ENCODE assay signal across 11 cellular contexts in genomic region chr6:37868447-37868825, GRCh38. TPM values are rescaled to one million over a fixed set of nuclear protein-coding genes. Genes with fewer than 3 reads are reported as not detected.
A peak's percentile ranks its signal among the peaks of the same experiment; 100 is the strongest.
DNase-seq lines count a peak whose midpoint lies in the region; ATAC-seq and TF ChIP-seq lines count a peak whose summit lies in the region.
"Had no signal": no experiment of that assay in that cellular context is flagged by ENCODE, and none has a peak within 500 bp of the region (broad histone marks: within the 10 kb centered on the region; RNA-seq: fewer than 3 reads in every experiment).

No MANE protein-coding gene starts in this region.

- TF ChIP-seq CTCF in lung (IDR thresholded peaks at IDR 0.05; ENCODE audit: control extremely low read depth, extremely low read depth) = no peak
- TF ChIP-seq CTCF in left ventricle myocardium inferior (IDR thresholded peaks at IDR 0.05; ENCODE audit: borderline replicate concordance) = no peak
- no peak for TF ChIP-seq CTCF in WERI-Rb-1 (IDR thresholded peaks at IDR 0.05; ENCODE audit: low read depth, low read length)

- H3K27me3 ChIP-seq in ACC112 (ENCODE audit: insufficient read depth, low read length) (no peaks in the 10 kb centered on the region), lung (ENCODE audit: control insufficient read depth, insufficient read depth) (no peaks in the 10 kb centered on the region), left ventricle myocardium inferior (ENCODE audit: low read depth) (no peaks in the 10 kb centered on the region), WERI-Rb-1 (ENCODE audit: insufficient read depth, low read depth, severe bottlenecking) (no peaks in the 10 kb centered on the region)
- H3K27me3 ChIP-seq: hepatocyte had no signal

- WGBS in lung, 2 donors = 73 to 84% methylated on average over 4 of the region's 4 CpGs

- intact Hi-C loops in left ventricle myocardium inferior (cut with micrococcal nuclease) = no loop called here

- peak overlapping the region; percentile 42; the same call in 1 of the 2 replicates for H3K4me3 ChIP-seq in ACC112 (ENCODE audit: low read depth, low read length)
- no peak overlapping the region for H3K4me3 ChIP-seq in lung
- H3K4me3 ChIP-seq in left ventricle myocardium inferior = no peak overlapping the region
- no peak overlapping the region for H3K4me3 ChIP-seq in WERI-Rb-1 (ENCODE audit: low read depth, low read length)
- H3K4me3 ChIP-seq: hepatocyte had no signal

- H3K4me1 ChIP-seq in ACC112 (ENCODE audit: control insufficient read depth, insufficient read depth, low read length, unreplicated experiment) (peaks cover 29% of the 10 kb centered on the region), lung (ENCODE audit: control insufficient read depth in 2 of 2, insufficient read depth in 2 of 2, low read length in 2 of 2) (peaks cover 6 to 26% of the 10 kb centered on the region in 2 donors), left ventricle myocardium inferior (peaks cover 46% of the 10 kb centered on the region)

- H3K36me3 ChIP-seq in ACC112 (ENCODE audit: insufficient read depth, low read length) = peaks cover 3% of the 10 kb centered on the region; the same call in 1 of the 2 replicates
- H3K36me3 ChIP-seq in lung (ENCODE audit: control insufficient read depth in 2 of 2, insufficient read depth in 2 of 2, low read length in 2 of 2) = no peaks in the 10 kb centered on the region
- H3K36me3 ChIP-seq in left ventricle myocardium inferior = no peaks in the 10 kb centered on the region
- no peaks in the 10 kb centered on the region; the same call in 1 of the 2 replicates for H3K36me3 ChIP-seq in WERI-Rb-1

- no peak overlapping the region for H2AFZ ChIP-seq in ACC112 (ENCODE audit: low read length, unreplicated experiment)
- H2AFZ ChIP-seq: hepatocyte had no signal

- H3K9me3 ChIP-seq in lung (ENCODE audit: control insufficient read depth in 2 of 2, insufficient read depth in 1 of 2, low read length in 1 of 2) = no peaks in the 10 kb centered on the region
- peaks cover 13% of the 10 kb centered on the region for H3K9me3 ChIP-seq in left ventricle myocardium inferior (replicated peaks)
- no peaks in the 10 kb centered on the region for H3K9me3 ChIP-seq in WERI-Rb-1 (ENCODE audit: severe bottlenecking)

- ATAC-seq in lung (ENCODE audit: insufficient read depth, low FRiP score) (peak; percentile 31), HG02884 (IDR thresholded peaks at IDR 0.05; ENCODE audit: unreplicated experiment) (no peak)

- peak; percentile 79 for DNase-seq in HCEC 1CT
- DNase-seq in amniotic epithelial cell (ENCODE audit: low read depth) = peak; percentile 63
- no peak for DNase-seq in lung (ENCODE audit: low spot score)
- DNase-seq in DMS153 treated with DMSO at 0.1 percent for 48 hours (lab: John Stamatoyannopoulos, UW; ENCODE audit: unreplicated experiment) = no peak
- DNase-seq in left ventricle myocardium inferior = no peak
- no peak for DNase-seq in WERI-Rb-1
- DNase-seq: DMS79 treated with DMSO at 0.1 percent for 48 hours, retina had no signal

- H3K79me2 ChIP-seq in ACC112 (ENCODE audit: control insufficient read depth, insufficient read depth, low read length, unreplicated experiment) = peaks cover 94% of the 10 kb centered on the region

- H3K27ac ChIP-seq in ACC112 (ENCODE audit: low read depth, low read length) = peak overlapping the region; percentile 75
- H3K27ac ChIP-seq in lung (ENCODE audit: low read depth in 1 of 2, low read length in 1 of 2) = peak overlapping the region in 1 of 2 donors; percentile 3
- H3K27ac ChIP-seq in left ventricle myocardium inferior (replicated peaks) = no peak overlapping the region
- H3K27ac ChIP-seq in WERI-Rb-1 = no peak overlapping the region
- H3K27ac ChIP-seq: hepatocyte had no signal

RNA-seq across cellular contexts. Expression of gene ZFAND3, which starts 48.9 kb away (rescaled TPM):
- total RNA-seq in lung (10 to 100 TPM; 48.0 to 63.6 TPM), left ventricle myocardium inferior (81.8 TPM)
- 10 to 100 TPM; 27.6 to 54.5 TPM for polyA plus RNA-seq in lung

Comparison
In these comparisons a context has a peak if more than half of its experiments do, and no peak if none do; other contexts are left out.
1. DNase-seq: peak in HCEC 1CT (single experiment) and amniotic epithelial cell (single experiment); none in lung (single experiment), DMS153 treated with DMSO at 0.1 percent for 48 hours (single experiment), left ventricle myocardium inferior (single experiment) and WERI-Rb-1 (single experiment).